In genomic region chr16:69360070-69360469, GRCh38 we compare ENCODE assay signal across 4 cellular contexts. TPM values are rescaled to one million over a fixed set of nuclear protein-coding genes. Genes with fewer than 3 reads are reported as not detected.
"Had no signal": no experiment of that assay in that cellular context is flagged by ENCODE, and none has a peak within 500 bp of the region (broad histone marks: within the 10 kb centered on the region; RNA-seq: fewer than 3 reads in every experiment).

No MANE protein-coding gene starts in this region.

RNA-seq across cellular contexts. Expression of gene TMED6, which starts 8.5 kb away (rescaled TPM):
- total RNA-seq: omental fat pad, right atrium auricular region, sciatic nerve, vagina had no signal
